Comparison of ENCODE assay signal across 8 cellular contexts in the genomic region with DNA sequence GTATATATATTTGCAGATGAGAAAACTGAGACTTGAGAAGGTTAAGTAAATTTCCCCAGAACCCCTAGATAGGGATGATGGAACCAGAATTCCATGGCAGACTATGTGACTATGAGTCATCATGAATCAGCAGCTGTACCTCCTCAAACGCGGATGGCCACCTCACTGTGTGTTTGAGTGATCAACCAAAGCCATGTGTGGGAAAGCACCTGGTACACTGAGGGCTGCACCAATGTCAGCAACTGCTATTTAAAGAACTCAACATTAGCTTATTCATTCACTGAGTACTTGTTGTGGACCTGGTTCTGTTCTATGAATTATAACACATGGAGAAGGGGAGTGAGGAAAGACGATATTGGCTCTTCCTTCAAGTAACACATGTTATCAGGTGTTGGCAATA.
DNase-seq lines count a peak whose midpoint lies in the region; ATAC-seq and TF ChIP-seq lines count a peak whose summit lies in the region.

No MANE protein-coding gene starts in this region.

- H3K9me3 Mint-ChIP-seq in natural killer cell treated with Interleukin-12 subunit alpha and Interleukin-12 subunit beta and Interleukin-15 and Interleukin-18, amount 100 ng/mL, for 72 hours = peaks cover 12% of the 10 kb centered on the region

- no peak overlapping the region for H3K4me3 Mint-ChIP-seq in natural killer cell treated with Interleukin-12 subunit alpha and Interleukin-12 subunit beta and Interleukin-15 and Interleukin-18, amount 100 ng/mL, for 72 hours

- TF ChIP-seq CTCF in BE2C (IDR thresholded peaks at IDR 0.05; ENCODE audit: low read depth, low read length) = no peak

- H3K36me3 Mint-ChIP-seq in natural killer cell treated with Interleukin-12 subunit alpha and Interleukin-12 subunit beta and Interleukin-15 and Interleukin-18, amount 100 ng/mL, for 72 hours = no peaks in the 10 kb centered on the region

- H3K4me1 Mint-ChIP-seq in natural killer cell treated with Interleukin-12 subunit alpha and Interleukin-12 subunit beta and Interleukin-15 and Interleukin-18, amount 100 ng/mL, for 72 hours (ENCODE audit: low read depth in 2 of 2) = no peaks in the 10 kb centered on the region

- H3K27me3 Mint-ChIP-seq in natural killer cell treated with Interleukin-12 subunit alpha and Interleukin-12 subunit beta and Interleukin-15 and Interleukin-18, amount 100 ng/mL, for 72 hours = no peaks in the 10 kb centered on the region

- H3K4me1 ChIP-seq in BE2C = peaks cover 24% of the 10 kb centered on the region

- no peaks in the 10 kb centered on the region for H3K9me3 ChIP-seq in BE2C

- no peaks in the 10 kb centered on the region for H3K36me3 ChIP-seq in BE2C

- no peak overlapping the region for H3K4me3 ChIP-seq in BE2C (ENCODE audit: low read depth, low read length)

- DNase-seq in BE2C (peak; percentile 26), dedifferentiated amniotic fluid mesenchymal stem cell (ENCODE audit: extremely low spot score) (peak; percentile 30), NCI-H526 treated with DMSO at 0.1 percent for 48 hours (lab: John Stamatoyannopoulos, UW) (no peak), cortex of kidney (lab: John Stamatoyannopoulos, UW) (no peak)
- DNase-seq in stimulated activated CD4-positive, alpha-beta T cell treated with anti-CD3 and anti-CD28 coated beads, Interleukin-4, amount 100 ng/mL, for 4 hours = no peak
- DNase-seq in natural killer cell treated with Interleukin-12 subunit alpha and Interleukin-12 subunit beta and Interleukin-15 and Interleukin-18, amount 100 ng/mL, for 72 hours (ENCODE audit: low spot score) = no peak

- H3K27me3 ChIP-seq in BE2C = no peaks in the 10 kb centered on the region

- ATAC-seq in GM21381 (IDR thresholded peaks at IDR 0.05; ENCODE audit: unreplicated experiment) = peak; percentile 74
- ATAC-seq in HG03558 (IDR thresholded peaks at IDR 0.05; ENCODE audit: extremely low read depth, unreplicated experiment) = peak; percentile 70
- no peak for ATAC-seq in natural killer cell treated with Interleukin-12 subunit alpha and Interleukin-12 subunit beta and Interleukin-15 and Interleukin-18, amount 100 ng/mL, for 72 hours

- H3K27ac Mint-ChIP-seq in natural killer cell treated with Interleukin-12 subunit alpha and Interleukin-12 subunit beta and Interleukin-15 and Interleukin-18, amount 100 ng/mL, for 72 hours = no peak overlapping the region

Comparison
In these comparisons a context has a peak if more than half of its experiments do, and no peak if none do; other contexts are left out.
1. DNase-seq: peak in BE2C (single experiment) and dedifferentiated amniotic fluid mesenchymal stem cell (single experiment); none in stimulated activated CD4-positive, alpha-beta T cell treated with anti-CD3 and anti-CD28 coated beads, Interleukin-4, amount 100 ng/mL, for 4 hours (0 of 2), NCI-H526 treated with DMSO at 0.1 percent for 48 hours (single experiment), natural killer cell treated with Interleukin-12 subunit alpha and Interleukin-12 subunit beta and Interleukin-15 and Interleukin-18, amount 100 ng/mL, for 72 hours (single experiment) and cortex of kidney (single experiment).
2. ATAC-seq: peak in GM21381 (single experiment) and HG03558 (single experiment); none in natural killer cell treated with Interleukin-12 subunit alpha and Interleukin-12 subunit beta and Interleukin-15 and Interleukin-18, amount 100 ng/mL, for 72 hours (0 of 2).